Comparison of ENCODE assay signal across 13 cellular contexts in the genomic region with DNA sequence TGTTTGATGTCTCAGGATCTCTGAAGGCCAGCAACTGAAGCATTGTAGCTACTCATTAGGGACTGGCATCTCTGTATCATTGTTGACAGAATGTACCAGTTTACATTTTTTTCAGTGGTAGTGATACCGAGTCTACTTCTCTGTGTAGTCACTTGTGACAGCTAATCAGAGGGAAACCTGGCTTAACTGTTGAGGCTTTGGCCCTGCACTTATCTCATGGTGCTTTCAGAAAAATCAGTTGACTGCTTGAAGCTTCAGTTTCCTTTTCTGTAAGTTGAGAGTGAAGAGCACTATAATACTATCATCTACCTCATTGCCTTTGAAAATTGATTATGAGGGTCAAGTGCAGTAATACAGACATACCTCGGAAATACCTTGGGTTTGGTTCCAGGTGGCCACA.
A peak's percentile ranks its signal among the peaks of the same experiment; 100 is the strongest.
DNase-seq lines count a peak whose midpoint lies in the region; ATAC-seq and TF ChIP-seq lines count a peak whose summit lies in the region.
"Had no signal": no experiment of that assay in that cellular context is flagged by ENCODE, and none has a peak within 500 bp of the region (broad histone marks: within the 10 kb centered on the region; RNA-seq: fewer than 3 reads in every experiment).

No MANE protein-coding gene starts in this region.

- ATAC-seq in stimulated activated naive CD8-positive, alpha-beta T cell treated with anti-CD3 and anti-CD28 coated beads, Interleukin-15, amount 100 ng/mL, for 72 hours = peak; percentile 31
- ATAC-seq in stimulated activated naive CD8-positive, alpha-beta T cell treated with anti-CD3 and anti-CD28 coated beads, Interleukin-15, Interleukin-2, amounts not matched to agents 100 U/mL and 50 U/mL, for 24 hours = no peak
- ATAC-seq in HG02642 (IDR thresholded peaks at IDR 0.05; ENCODE audit: poor library complexity, unreplicated experiment) = peak; percentile 77
- ATAC-seq in HG03460 (IDR thresholded peaks at IDR 0.05; ENCODE audit: unreplicated experiment) = peak; percentile 76
- ATAC-seq in aorta (ENCODE audit: low FRiP score) = no peak
- ATAC-seq: A549 had no signal

- DNase-seq in stimulated activated naive CD8-positive, alpha-beta T cell treated with anti-CD3 and anti-CD28 coated beads, Interleukin-15, amount 100 ng/mL, for 72 hours = no peak
- DNase-seq in stimulated activated naive CD8-positive, alpha-beta T cell treated with anti-CD3 and anti-CD28 coated beads, Interleukin-15, Interleukin-2, amounts not matched to agents 100 U/mL and 50 U/mL, for 24 hours = no peak
- DNase-seq in type B pancreatic cell (ENCODE audit: extremely low spot score, unreplicated experiment) (no peak), aorta (no peak), A172 (ENCODE audit: low spot score) (no peak), islet precursor cell (no peak)
- DNase-seq: NCI-H345; SHP77 treated with DMSO at 0.1 percent for 48 hours; stimulated activated CD4-positive, alpha-beta T cell treated with anti-CD3 and anti-CD28 coated beads, Interleukin-4, amount 100 ng/mL, for 24 hours had no signal

- peak overlapping the region in 1 of 2 donors; percentile 58 for H3K27ac Mint-ChIP-seq in stimulated activated naive CD8-positive, alpha-beta T cell treated with anti-CD3 and anti-CD28 coated beads, Interleukin-15, amount 100 ng/mL, for 72 hours
- H3K27ac Mint-ChIP-seq in type B pancreatic cell = peak overlapping the region; percentile 10

- H3K36me3 Mint-ChIP-seq in type B pancreatic cell = no peaks in the 10 kb centered on the region

- H3K27ac ChIP-seq in aorta (ENCODE audit: low read depth in 1 of 2, low read length in 2 of 2) = no peak overlapping the region
- H3K27ac ChIP-seq: A549, breast epithelium had no signal

- H3K4me3 ChIP-seq in aorta (ENCODE audit: low read length in 2 of 2) = no peak overlapping the region
- H3K4me3 ChIP-seq: A549, breast epithelium had no signal

- H3K9me3 ChIP-seq in aorta (ENCODE audit: control insufficient read depth, low read length) = no peaks in the 10 kb centered on the region
- H3K9me3 ChIP-seq: A549, breast epithelium had no signal

- 81 to 82% methylated on average over 2 of the region's 2 CpGs for WGBS in aorta, 2 donors

- H3K27me3 ChIP-seq in aorta (ENCODE audit: control insufficient read depth in 1 of 2, insufficient read depth in 2 of 2, low read length in 1 of 2) = no peaks in the 10 kb centered on the region
- H3K27me3 ChIP-seq: breast epithelium had no signal

- no peak overlapping the region for H3K4me3 Mint-ChIP-seq in stimulated activated naive CD8-positive, alpha-beta T cell treated with anti-CD3 and anti-CD28 coated beads, Interleukin-15, amount 100 ng/mL, for 72 hours
- no peak overlapping the region for H3K4me3 Mint-ChIP-seq in type B pancreatic cell

- no peak for TF ChIP-seq CTCF in type B pancreatic cell (conservative IDR thresholded peaks at IDR 0.05)

- H3K9me3 Mint-ChIP-seq in stimulated activated naive CD8-positive, alpha-beta T cell treated with anti-CD3 and anti-CD28 coated beads, Interleukin-15, amount 100 ng/mL, for 72 hours = no peaks in the 10 kb centered on the region
- no peaks in the 10 kb centered on the region for H3K9me3 Mint-ChIP-seq in type B pancreatic cell

- no peaks in the 10 kb centered on the region for H3K36me3 ChIP-seq in aorta (ENCODE audit: control insufficient read depth in 1 of 2, insufficient read depth in 2 of 2, low read length in 1 of 2)
- H3K36me3 ChIP-seq: breast epithelium had no signal

- H3K27me3 Mint-ChIP-seq in stimulated activated naive CD8-positive, alpha-beta T cell treated with anti-CD3 and anti-CD28 coated beads, Interleukin-15, amount 100 ng/mL, for 72 hours = no peaks in the 10 kb centered on the region
- H3K27me3 Mint-ChIP-seq in type B pancreatic cell = no peaks in the 10 kb centered on the region

- intact Hi-C loops in aorta (cut with DNase I) = no loop called here

- H3K4me1 Mint-ChIP-seq in stimulated activated naive CD8-positive, alpha-beta T cell treated with anti-CD3 and anti-CD28 coated beads, Interleukin-15, amount 100 ng/mL, for 72 hours = peaks cover 13% of the 10 kb centered on the region
- peaks cover 5% of the 10 kb centered on the region for H3K4me1 Mint-ChIP-seq in type B pancreatic cell (ENCODE audit: unreplicated experiment)

- H3K4me1 ChIP-seq in aorta (ENCODE audit: control insufficient read depth in 1 of 2, insufficient read depth in 2 of 2, low read length in 2 of 2) = no peaks in the 10 kb centered on the region
- H3K4me1 ChIP-seq: A549, breast epithelium had no signal

Comparison
In these comparisons a context has a peak if more than half of its experiments do, and no peak if none do; other contexts are left out.
1. ATAC-seq: peak in stimulated activated naive CD8-positive, alpha-beta T cell treated with anti-CD3 and anti-CD28 coated beads, Interleukin-15, amount 100 ng/mL, for 72 hours (single experiment), HG02642 (single experiment) and HG03460 (single experiment); none in stimulated activated naive CD8-positive, alpha-beta T cell treated with anti-CD3 and anti-CD28 coated beads, Interleukin-15, Interleukin-2, amounts not matched to agents 100 U/mL and 50 U/mL, for 24 hours (single experiment) and aorta (single experiment).